Comparison of ENCODE assay signal across 8 cellular contexts in genomic region chr2:131493199-131494018, GRCh38. TPM values are rescaled to one million over a fixed set of nuclear protein-coding genes. Genes with fewer than 3 reads are reported as not detected.
DNase-seq lines count a peak whose midpoint lies in the region; ATAC-seq and TF ChIP-seq lines count a peak whose summit lies in the region.

No MANE protein-coding gene starts in this region.

- H3K9me3 ChIP-seq in heart right ventricle (no peaks in the 10 kb centered on the region), sigmoid colon (no peaks in the 10 kb centered on the region)

- 2% methylated on average over 41 of the region's 41 CpGs for WGBS in heart right ventricle, 2 donors
- 1 to 2% methylated on average over 41 of the region's 41 CpGs for WGBS in sigmoid colon, 2 donors

- H3K4me3 ChIP-seq in WI38 (ENCODE audit: low read depth, low read length) (peak overlapping the region; percentile 94), heart right ventricle (peak overlapping the region; percentile 76 to 99 (median 90)), sigmoid colon (peak overlapping the region; percentile 71 to 81 (median 78))

- peaks cover 0 to 17% (median 0%) of the 10 kb centered on the region in 9 donors for H3K36me3 ChIP-seq in heart right ventricle
- H3K36me3 ChIP-seq in sigmoid colon, result peaks cover 0 to 5% (median 0%) of the 10 kb centered on the region in 4 donors

- H3K27me3 ChIP-seq in heart right ventricle (no peaks in the 10 kb centered on the region), sigmoid colon (no peaks in the 10 kb centered on the region)

- intact Hi-C loops in heart right ventricle (cut with DNase I) (loop anchor here in 2 of 10 donors (10.0 kb wide), 2 partner anchors 79 to 181 kb away; no protein-coding TSS in a partner anchor), sigmoid colon (cut with DNase I) (loop anchor here (2.0 to 5.0 kb wide), 2 partner anchors 33 to 386 kb away; partner anchors contain the start of genes CCDC74A and PLEKHB2)

- TF ChIP-seq POLR2A in sigmoid colon (IDR thresholded peaks at IDR 0.05), result no peak

- ATAC-seq in HG03103 (IDR thresholded peaks at IDR 0.05; ENCODE audit: low read depth, unreplicated experiment) (peak; percentile 9), heart right ventricle (peak in 4 of 8 donors; percentile 7 to 32 (median 14))

- no peak for TF ChIP-seq EP300 in sigmoid colon (IDR thresholded peaks at IDR 0.05)

- H3K4me1 ChIP-seq in heart right ventricle, result peaks cover 3 to 62% (median 40%) of the 10 kb centered on the region in 9 donors
- peaks cover 0 to 35% (median 20%) of the 10 kb centered on the region in 4 donors for H3K4me1 ChIP-seq in sigmoid colon

- TF ChIP-seq CTCF in WI38 (IDR thresholded peaks at IDR 0.05; ENCODE audit: low read depth, low read length) (no peak), heart right ventricle (IDR thresholded peaks at IDR 0.05) (no peak), sigmoid colon (IDR thresholded peaks at IDR 0.05) (no peak)

- H3K27ac ChIP-seq in heart right ventricle (peak overlapping the region; percentile 83 to 94 (median 90)), sigmoid colon (peak overlapping the region; percentile 83 to 88 (median 84))

- peak; percentile 13 for DNase-seq in stimulated activated CD4-positive, alpha-beta T cell treated with anti-CD3 and anti-CD28 coated beads, Interleukin-2, amount 100 ng/mL, for 4 hours (ENCODE audit: low read depth)
- no peak for DNase-seq in stimulated activated CD4-positive, alpha-beta T cell treated with anti-CD3 and anti-CD28 coated beads, Interleukin-2, amount 100 ng/mL, for 24 hours
- DNase-seq in heart right ventricle (no peak), sigmoid colon (no peak), NCI-H446 treated with DMSO at 0.1 percent for 48 hours (lab: John Stamatoyannopoulos, UW) (no peak), ureter (ENCODE audit: low spot score) (no peak)

RNA-seq across cellular contexts. Expression of gene MZT2A, which starts 1.2 kb away (rescaled TPM):
- total RNA-seq in heart right ventricle (100 to 1,000 TPM; 114 to 279 (median 186) TPM), sigmoid colon (10 to 100 TPM; 72.1 to 93.3 (median 83.2) TPM), ureter (59.1 TPM)
- polyA plus RNA-seq in heart right ventricle (100 to 1,000 TPM; 533 to 674 TPM), sigmoid colon (100 to 1,000 TPM in 1 of 3 donors, 10 to 100 TPM in 2; 69.7 to 166 (median 79.3) TPM)

RNA-seq across cellular contexts. Expression of gene TUBA3D, which starts 17.5 kb away (rescaled TPM):
- total RNA-seq in heart right ventricle (100 to 1,000 TPM in 3 of 10 donors, 10 to 100 TPM in 3, 1 to 10 TPM in 4; 5.1 to 135 (median 13.1) TPM), sigmoid colon (not detected), ureter (not detected)
- polyA plus RNA-seq in heart right ventricle (100 to 1,000 TPM in 1 of 2 donors, 10 to 100 TPM in 1; 92.5 to 677 TPM), sigmoid colon (under 1 TPM in 2 of 3 donors, not detected in 1; 0.54 to 0.60 TPM)

RNA-seq across cellular contexts. Expression of gene CCDC74A, which starts 34.3 kb away (rescaled TPM):
- total RNA-seq in heart right ventricle, result 1 to 10 TPM in 5 of 10 donors, under 1 TPM in 5; 0.32 to 1.9 (median 0.92) TPM
- polyA plus RNA-seq in heart right ventricle, result 1 to 10 TPM; 1.2 to 1.6 TPM
- 10 to 100 TPM in 2 of 4 donors, 1 to 10 TPM in 2; 8.2 to 24.4 (median 14.9) TPM for total RNA-seq in sigmoid colon
- 1 to 10 TPM; 1.2 to 4.8 (median 3.0) TPM for polyA plus RNA-seq in sigmoid colon
- 2.0 TPM for total RNA-seq in ureter
